8 cellular contexts compared by ENCODE assay signal in the genomic region with DNA sequence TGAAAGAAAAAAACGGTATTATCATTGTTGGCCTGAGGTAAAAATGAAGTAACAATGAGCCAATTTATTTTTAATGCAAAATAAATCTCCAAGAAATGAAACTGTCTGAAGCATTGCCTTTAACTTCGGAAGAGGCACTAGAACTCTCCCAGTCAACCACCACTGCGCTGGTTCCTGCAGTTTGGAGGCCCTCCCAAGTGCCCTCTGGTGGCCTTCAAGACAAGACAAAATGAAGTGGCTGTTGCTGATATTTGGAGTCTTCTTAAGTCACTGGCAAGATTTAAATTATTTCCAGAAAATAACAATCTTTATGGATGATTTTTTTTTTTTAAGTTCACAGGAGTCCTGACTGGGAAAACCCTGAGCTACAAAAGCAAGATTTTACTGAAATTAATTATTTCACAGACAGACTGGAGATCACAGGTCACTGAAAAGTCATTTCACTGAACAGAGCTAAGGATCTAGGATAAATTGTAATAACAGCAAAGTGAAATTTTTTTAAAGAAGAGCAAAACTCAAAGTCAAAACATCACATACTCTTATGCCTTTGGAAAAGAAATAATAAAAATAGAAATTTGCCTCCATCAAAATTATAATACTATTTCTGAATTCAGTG. TPM values are rescaled to one million over a fixed set of nuclear protein-coding genes. Genes with fewer than 3 reads are reported as not detected.
A peak's percentile ranks its signal among the peaks of the same experiment; 100 is the strongest.
DNase-seq lines count a peak whose midpoint lies in the region; ATAC-seq, FAIRE-seq and TF ChIP-seq lines count a peak whose summit lies in the region.

No MANE protein-coding gene starts in this region.

- peak; percentile 62 for TF ChIP-seq CTCF in GM10248 (IDR thresholded peaks at IDR 0.05; ENCODE audit: control extremely low read depth, extremely low read depth, low read depth, missing control alignments)
- peak; percentile 67 for TF ChIP-seq CTCF in neural cell (IDR thresholded peaks at IDR 0.05; ENCODE audit: poor library complexity, severe bottlenecking)

- H3K36me3 ChIP-seq in neural cell (ENCODE audit: insufficient read depth, low read length) = peaks cover 9% of the 10 kb centered on the region

- ATAC-seq in HG03045 (IDR thresholded peaks at IDR 0.05; ENCODE audit: unreplicated experiment) = no peak

- no peak for TF ChIP-seq EP300 in neural cell (conservative IDR thresholded peaks at IDR 0.05; ENCODE audit: poor library complexity, severe bottlenecking)

- no peak overlapping the region for H3K27ac ChIP-seq in neural cell (ENCODE audit: low read length)

- H3K9me3 ChIP-seq in neural cell (ENCODE audit: low read length) = no peaks in the 10 kb centered on the region

- peaks cover 16% of the 10 kb centered on the region for H3K79me2 ChIP-seq in neural cell (replicated peaks; ENCODE audit: insufficient read depth, low read length)

- H2AFZ ChIP-seq in neural cell (ENCODE audit: low read depth, low read length) = no peak overlapping the region

- CTCF ChIA-PET in GM10248 (lab: Yijun Ruan, JAX) = interaction anchor here (0.8 kb wide), 1 partner anchor 45 kb away, joined by 3 read pairs; no protein-coding TSS in a partner anchor

- no peaks in the 10 kb centered on the region for H4K20me1 ChIP-seq in neural cell (ENCODE audit: insufficient read depth)

- peak; percentile 92 for FAIRE-seq in A204.1 (lab: Jason Lieb, UNC)

- DNase-seq in GM10248 (ENCODE audit: extremely low spot score) = no peak
- peak; percentile 6 for DNase-seq in NCI-H2171 (lab: John Stamatoyannopoulos, UW)
- DNase-seq in activated CD4-positive, alpha-beta T cell treated with anti-CD3 and anti-CD28 coated beads for 48 hours = peak; percentile 44
- peak; percentile 84 for DNase-seq in fibroblast of peridontal ligament (ENCODE audit: extremely low read depth)
- DNase-seq in occipital lobe (lab: John Stamatoyannopoulos, UW) = no peak

- POLR2A ChIA-PET in GM10248 (lab: Yijun Ruan, JAX) = no interaction called here

- no peak overlapping the region for H3K4me2 ChIP-seq in neural cell (ENCODE audit: low read length)

- no peaks in the 10 kb centered on the region for H3K9me2 ChIP-seq in neural cell (ENCODE audit: insufficient read depth, low read length)

- no peak overlapping the region for H3K4me3 ChIP-seq in neural cell (ENCODE audit: low read length)

- peak; percentile 68 for TF ChIP-seq RAD21 in neural cell (conservative IDR thresholded peaks at IDR 0.05)

- no peak overlapping the region for H3K9ac ChIP-seq in neural cell (ENCODE audit: low read length)

- no peaks in the 10 kb centered on the region for H3F3A ChIP-seq in neural cell (ENCODE audit: insufficient read depth, low read length, poor library complexity, severe bottlenecking)

- no peaks in the 10 kb centered on the region for H3K27me3 ChIP-seq in neural cell (ENCODE audit: insufficient read depth, low read depth, low read length)

TF ChIP-seq in neural cell, 6 proteins besides CTCF, POLR2A, EP300 and RAD21:
- peak; percentile 80 for TF ChIP-seq SMC3 (conservative IDR thresholded peaks at IDR 0.05; ENCODE audit: poor library complexity)
- TF ChIP-seq, protein P1, sequence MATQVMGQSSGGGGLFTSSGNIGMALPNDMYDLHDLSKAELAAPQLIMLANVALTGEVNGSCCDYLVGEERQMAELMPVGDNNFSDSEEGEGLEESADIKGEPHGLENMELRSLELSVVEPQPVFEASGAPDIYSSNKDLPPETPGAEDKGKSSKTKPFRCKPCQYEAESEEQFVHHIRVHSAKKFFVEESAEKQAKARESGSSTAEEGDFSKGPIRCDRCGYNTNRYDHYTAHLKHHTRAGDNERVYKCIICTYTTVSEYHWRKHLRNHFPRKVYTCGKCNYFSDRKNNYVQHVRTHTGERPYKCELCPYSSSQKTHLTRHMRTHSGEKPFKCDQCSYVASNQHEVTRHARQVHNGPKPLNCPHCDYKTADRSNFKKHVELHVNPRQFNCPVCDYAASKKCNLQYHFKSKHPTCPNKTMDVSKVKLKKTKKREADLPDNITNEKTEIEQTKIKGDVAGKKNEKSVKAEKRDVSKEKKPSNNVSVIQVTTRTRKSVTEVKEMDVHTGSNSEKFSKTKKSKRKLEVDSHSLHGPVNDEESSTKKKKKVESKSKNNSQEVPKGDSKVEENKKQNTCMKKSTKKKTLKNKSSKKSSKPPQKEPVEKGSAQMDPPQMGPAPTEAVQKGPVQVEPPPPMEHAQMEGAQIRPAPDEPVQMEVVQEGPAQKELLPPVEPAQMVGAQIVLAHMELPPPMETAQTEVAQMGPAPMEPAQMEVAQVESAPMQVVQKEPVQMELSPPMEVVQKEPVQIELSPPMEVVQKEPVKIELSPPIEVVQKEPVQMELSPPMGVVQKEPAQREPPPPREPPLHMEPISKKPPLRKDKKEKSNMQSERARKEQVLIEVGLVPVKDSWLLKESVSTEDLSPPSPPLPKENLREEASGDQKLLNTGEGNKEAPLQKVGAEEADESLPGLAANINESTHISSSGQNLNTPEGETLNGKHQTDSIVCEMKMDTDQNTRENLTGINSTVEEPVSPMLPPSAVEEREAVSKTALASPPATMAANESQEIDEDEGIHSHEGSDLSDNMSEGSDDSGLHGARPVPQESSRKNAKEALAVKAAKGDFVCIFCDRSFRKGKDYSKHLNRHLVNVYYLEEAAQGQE (IDR thresholded peaks at IDR 0.05; ENCODE audit: borderline replicate concordance) = no peak
TF ChIP-seq in neural cell: peak in this region for 1.

RNA-seq across cellular contexts. Expression of gene DICER1, which starts 58.2 kb away (rescaled TPM):
- polyA plus RNA-seq in neural cell = 88.2 and 93.8 TPM in 2 replicates
- polyA minus RNA-seq in neural cell = 258 and 278 TPM in 2 replicates
- total RNA-seq in occipital lobe = 296 TPM

Comparison
In these comparisons a context has a peak if more than half of its experiments do, and no peak if none do; other contexts are left out.
1. DNase-seq: peak in NCI-H2171 (single experiment), activated CD4-positive, alpha-beta T cell treated with anti-CD3 and anti-CD28 coated beads for 48 hours (single experiment) and fibroblast of peridontal ligament (single experiment); none in GM10248 (single experiment) and occipital lobe (single experiment).